In the genomic region with DNA sequence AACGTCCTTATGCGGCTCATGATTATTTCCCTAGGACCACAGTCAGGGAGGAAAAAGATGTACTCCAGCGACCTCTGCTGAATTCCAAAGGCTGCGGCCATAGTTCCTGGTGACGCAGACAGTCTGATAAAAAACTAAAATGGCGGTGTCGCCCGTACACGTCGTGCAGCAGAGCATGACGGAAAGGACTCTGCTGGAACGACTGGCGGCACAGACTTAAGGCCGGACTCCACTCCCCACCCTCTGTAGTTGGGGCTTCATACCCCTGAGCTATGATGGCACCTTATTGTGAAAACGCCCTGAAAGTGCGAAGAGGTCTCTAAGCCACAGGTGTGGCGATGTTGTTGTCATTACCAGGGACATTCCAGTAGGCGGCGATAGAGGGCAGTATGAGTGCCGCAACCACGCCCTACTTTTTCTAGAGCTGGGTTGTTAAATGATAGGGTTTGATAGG, we compare ENCODE assay signal across 8 cellular contexts.
DNase-seq lines count a peak whose midpoint lies in the region; ATAC-seq, FAIRE-seq and TF ChIP-seq lines count a peak whose summit lies in the region.

No MANE protein-coding gene starts in this region.

- H3K36me3 ChIP-seq in Karpas-422 (ENCODE audit: insufficient read depth, low read length) (no peaks in the 10 kb centered on the region), bronchial epithelial cell (ENCODE audit: control insufficient read depth, insufficient read depth, low read length) (no peaks in the 10 kb centered on the region), kidney (ENCODE audit: control insufficient read depth in 1 of 2, insufficient read depth in 2 of 2, low read length in 2 of 2) (no peaks in the 10 kb centered on the region)

- H3K4me1 ChIP-seq in Karpas-422 (ENCODE audit: low read length): no peaks in the 10 kb centered on the region
- no peaks in the 10 kb centered on the region for H3K4me1 ChIP-seq in kidney (ENCODE audit: control insufficient read depth in 1 of 2, insufficient read depth in 1 of 2, low read depth in 1 of 2, low read length in 2 of 2)

- H2AFZ ChIP-seq in Karpas-422 (ENCODE audit: low read length): no peak overlapping the region

- no peak overlapping the region for H3K4me2 ChIP-seq in Karpas-422 (ENCODE audit: low read depth, low read length, poor library complexity, severe bottlenecking)

- no peak overlapping the region for H3K27ac ChIP-seq in Karpas-422 (ENCODE audit: low read length)
- H3K27ac ChIP-seq in VCaP: peak overlapping the region; percentile 79
- H3K27ac ChIP-seq in kidney (ENCODE audit: low read depth in 2 of 2, low read length in 2 of 2): no peak overlapping the region

- no peak overlapping the region for H3K4me3 ChIP-seq in Karpas-422 (ENCODE audit: low read length)
- H3K4me3 ChIP-seq in bronchial epithelial cell (ENCODE audit: low read depth, low read length): peak overlapping the region; percentile 44
- peak overlapping the region; percentile 86 to 92 for H3K4me3 ChIP-seq in kidney (ENCODE audit: low read length in 2 of 2)

- TF ChIP-seq CTCF in VCaP (conservative IDR thresholded peaks at IDR 0.05) (peak; percentile 94), bronchial epithelial cell (IDR thresholded peaks at IDR 0.05; ENCODE audit: insufficient read depth, low read length, severe bottlenecking) (peak; percentile 61), kidney (IDR thresholded peaks at IDR 0.05; ENCODE audit: borderline replicate concordance, extremely low read depth, insufficient read depth) (peak; percentile 41)

- no peaks in the 10 kb centered on the region for H3K79me2 ChIP-seq in Karpas-422 (ENCODE audit: low read length)

- no peaks in the 10 kb centered on the region for H3K9me2 ChIP-seq in Karpas-422 (replicated peaks; ENCODE audit: insufficient read depth, low read length)

- ATAC-seq in GM21390 (IDR thresholded peaks at IDR 0.05; ENCODE audit: unreplicated experiment): peak; percentile 87

- H4K20me1 ChIP-seq in Karpas-422 (ENCODE audit: insufficient read depth, low read depth, low read length): no peaks in the 10 kb centered on the region

- H3K9me3 ChIP-seq in Karpas-422 (ENCODE audit: low read length): peaks cover 3% of the 10 kb centered on the region; the same call in 1 of the 2 replicates
- H3K9me3 ChIP-seq in kidney (ENCODE audit: control insufficient read depth in 1 of 2, low read length in 2 of 2): no peaks in the 10 kb centered on the region

- intact Hi-C loops in kidney (cut with DNase I): no loop called here

- FAIRE-seq in bronchial epithelial cell (lab: Jason Lieb, UNC) (no peak), kidney (lab: Jason Lieb, UNC) (no peak)

- H3K9ac ChIP-seq in Karpas-422 (ENCODE audit: low read length) (no peak overlapping the region), kidney (ENCODE audit: low read length in 2 of 2) (no peak overlapping the region)

- peak; percentile 9 for DNase-seq in D341Med (ENCODE audit: low spot score)
- peak; percentile 71 for DNase-seq in Karpas-422
- DNase-seq in bronchial epithelial cell (ENCODE audit: low read depth): peak; percentile 54
- DNase-seq in kidney: peak; percentile 35
- peak; percentile 1 to 10 for DNase-seq in stimulated activated CD4-positive, alpha-beta T cell treated with anti-CD3 and anti-CD28 coated beads, Interleukin-15, amount 100 ng/mL, for 1 hour (ENCODE audit: low read depth in 1 of 2, low spot score in 1 of 2)
- no peak for DNase-seq in NCI-H2196 treated with DMSO at 0.1 percent for 48 hours (lab: John Stamatoyannopoulos, UW; ENCODE audit: unreplicated experiment)

- H3K27me3 ChIP-seq in Karpas-422 (ENCODE audit: low read length): no peaks in the 10 kb centered on the region
- H3K27me3 ChIP-seq in bronchial epithelial cell (ENCODE audit: control insufficient read depth, insufficient read depth, low read length): no peaks in the 10 kb centered on the region

Comparison
In these comparisons a context has a peak if more than half of its experiments do, and no peak if none do; other contexts are left out.
1. CTCF ChIP-seq: peak in every context shown above with its lines; median percentile 94 in VCaP; 61 in bronchial epithelial cell; 41 in kidney.